ENCODE assay signal across 8 cellular contexts in genomic region chr6:3378398-3378782, GRCh38.
DNase-seq lines count a peak whose midpoint lies in the region; ATAC-seq and TF ChIP-seq lines count a peak whose summit lies in the region.
"Not testable (repeated sequence)": the region's sequence is repeated elsewhere in the genome, so short reads cannot be mapped to it uniquely, and the experiment has no call there.

No MANE protein-coding gene starts in this region.

- not testable (repeated sequence) for TF ChIP-seq CTCF in lower lobe of right lung (IDR thresholded peaks at IDR 0.05)

- H3K4me3 ChIP-seq in BLaER1, lower lobe of right lung: not testable (repeated sequence)

- not testable (repeated sequence) for H3K36me3 Mint-ChIP-seq in activated naive CD8-positive, alpha-beta T cell

- not testable (repeated sequence) for H3K9me3 Mint-ChIP-seq in activated naive CD8-positive, alpha-beta T cell (ENCODE audit: low read depth); stimulated activated naive CD8-positive, alpha-beta T cell treated with anti-CD3 and anti-CD28 coated beads, Interleukin-15, amount 100 ng/mL, for 72 hours

- not testable (repeated sequence) for H3K27ac Mint-ChIP-seq in activated naive CD8-positive, alpha-beta T cell
- H3K27ac Mint-ChIP-seq in stimulated activated naive CD8-positive, alpha-beta T cell treated with anti-CD3 and anti-CD28 coated beads, Interleukin-15, amount 100 ng/mL, for 72 hours = peak overlapping the region in 1 of 2 donors; percentile 37

- peaks cover 27% of the 10 kb centered on the region for H3K4me1 Mint-ChIP-seq in activated naive CD8-positive, alpha-beta T cell (ENCODE audit: low read depth)
- H3K4me1 Mint-ChIP-seq in stimulated activated naive CD8-positive, alpha-beta T cell treated with anti-CD3 and anti-CD28 coated beads, Interleukin-15, amount 100 ng/mL, for 72 hours = peaks cover 21% of the 10 kb centered on the region

- H3K4me3 Mint-ChIP-seq in activated naive CD8-positive, alpha-beta T cell = peak overlapping the region; percentile 40
- peak overlapping the region in 1 of 2 donors; percentile 45 for H3K4me3 Mint-ChIP-seq in stimulated activated naive CD8-positive, alpha-beta T cell treated with anti-CD3 and anti-CD28 coated beads, Interleukin-15, amount 100 ng/mL, for 72 hours

- peak; percentile 4 for DNase-seq in NOMO-1 treated with dmso at 0.1 percent for 144 hours (lab: John Stamatoyannopoulos, UW; ENCODE audit: unreplicated experiment)
- peak; percentile 51 to 68 for DNase-seq in erythroblast (lab: John Stamatoyannopoulos, UW)
- DNase-seq in lower lobe of right lung; stimulated activated naive CD8-positive, alpha-beta T cell treated with anti-CD3 and anti-CD28 coated beads, Interleukin-15, amount 100 ng/mL, for 72 hours: not testable (repeated sequence)

- H3K4me2 ChIP-seq in BLaER1 = peak overlapping the region; percentile 59

- not testable (repeated sequence) for H3K9me3 ChIP-seq in BLaER1, lower lobe of right lung

- not testable (repeated sequence) for H3K36me3 ChIP-seq in BLaER1, lower lobe of right lung

- not testable (repeated sequence) for H3K27me3 Mint-ChIP-seq in activated naive CD8-positive, alpha-beta T cell
- H3K27me3 Mint-ChIP-seq in stimulated activated naive CD8-positive, alpha-beta T cell treated with anti-CD3 and anti-CD28 coated beads, Interleukin-15, amount 100 ng/mL, for 72 hours = peaks cover 12% of the 10 kb centered on the region

- not testable (repeated sequence) for H3K27ac ChIP-seq in BLaER1
- H3K27ac ChIP-seq in lower lobe of right lung = peak overlapping the region; percentile 56

- H3K9ac ChIP-seq in BLaER1 = not testable (repeated sequence)

- not testable (repeated sequence) for TF ChIP-seq POLR2A in erythroblast (IDR thresholded peaks at IDR 0.05; ENCODE audit: low read length)

- ATAC-seq in GM18868 (IDR thresholded peaks at IDR 0.05; ENCODE audit: unreplicated experiment) = peak; percentile 45
- peak; percentile 38 to 41 for ATAC-seq in activated CD4-positive, CD25-positive, alpha-beta regulatory T cell treated with anti-CD3 and anti-CD28 coated beads, Interleukin-2, amount 50 U/mL, for 24 hours
- ATAC-seq in lower lobe of right lung = not testable (repeated sequence)
- ATAC-seq in stimulated activated naive CD8-positive, alpha-beta T cell treated with anti-CD3 and anti-CD28 coated beads, Interleukin-15, amount 100 ng/mL, for 72 hours = peak; percentile 78

- peaks cover 35% of the 10 kb centered on the region for H3K4me1 ChIP-seq in BLaER1
- peaks cover 11% of the 10 kb centered on the region for H3K4me1 ChIP-seq in lower lobe of right lung

- H3K27me3 ChIP-seq in BLaER1; lower lobe of right lung (ENCODE audit: low read depth): not testable (repeated sequence)

- intact Hi-C loops in lower lobe of right lung (cut with DNase I) = not testable (repeated sequence)

- not testable (repeated sequence) for H4K20me1 ChIP-seq in BLaER1
